In the genomic region with DNA sequence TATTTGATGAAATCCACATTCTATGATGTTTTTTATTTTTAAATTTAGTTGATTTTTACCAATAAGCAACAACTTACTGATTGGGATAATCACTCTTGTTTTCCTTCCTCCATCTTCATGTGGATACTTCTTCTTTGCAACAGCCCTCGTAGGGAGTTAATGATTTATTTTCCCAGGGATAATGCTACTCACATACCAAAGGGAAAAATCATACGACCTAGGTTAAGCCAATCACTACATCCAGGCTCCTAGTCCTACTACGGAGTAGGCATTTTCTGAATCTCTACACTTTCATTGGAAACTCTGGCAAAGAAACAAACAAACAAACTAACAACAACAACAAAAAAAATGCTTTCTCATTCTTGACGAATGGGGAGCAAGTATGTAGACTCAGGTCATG, we compare ENCODE assay signal across 19 cellular contexts.
DNase-seq lines count a peak whose midpoint lies in the region; ATAC-seq, FAIRE-seq and TF ChIP-seq lines count a peak whose summit lies in the region.
"Had no signal": no experiment of that assay in that cellular context is flagged by ENCODE, and none has a peak within 500 bp of the region (broad histone marks: within the 10 kb centered on the region; RNA-seq: fewer than 3 reads in every experiment).

No MANE protein-coding gene starts in this region.

- no peaks in the 10 kb centered on the region for H3K4me1 ChIP-seq in astrocyte (ENCODE audit: insufficient read depth, low read length)
- H3K4me1 ChIP-seq: A549, Caco-2 had no signal

- TF ChIP-seq CTCF in Calu3 (IDR thresholded peaks at IDR 0.05; ENCODE audit: unreplicated experiment) (no peak), astrocyte (IDR thresholded peaks at IDR 0.05; ENCODE audit: insufficient read depth, low read depth, low read length) (no peak)
- no peak for TF ChIP-seq CTCF in CD4-positive, alpha-beta T cell (IDR thresholded peaks at IDR 0.05)

- intact Hi-C loops in Calu3 (cut with micrococcal nuclease; ENCODE audit: unreplicated experiment): no loop called here
- intact Hi-C loops in CD4-positive, alpha-beta T cell (cut with DNase I, micrococcal nuclease): no loop called here
- intact Hi-C loops in activated CD4-positive, alpha-beta T cell treated with anti-CD3 and anti-CD28 coated beads for 36 hours (cut with DNase I, micrococcal nuclease): loop anchor here (10.0 kb wide), 3 partner anchors 65 to 615 kb away; no protein-coding TSS in a partner anchor

- peak overlapping the region; percentile 61 for H3K27ac ChIP-seq in astrocyte (ENCODE audit: low read depth, low read length)
- H3K27ac ChIP-seq in CD4-positive, alpha-beta T cell (ENCODE audit: low read depth, low read length): no peak overlapping the region
- H3K27ac ChIP-seq: A549, HL-60 had no signal

- no peak for FAIRE-seq in astrocyte (lab: Jason Lieb, UNC)
- FAIRE-seq: A549, GM19239 had no signal

- no peaks in the 10 kb centered on the region for H4K20me1 ChIP-seq in astrocyte (ENCODE audit: insufficient read depth, low read length)

- no peaks in the 10 kb centered on the region for H3K27me3 Mint-ChIP-seq in Calu3 (ENCODE audit: unreplicated experiment)
- H3K27me3 Mint-ChIP-seq in astrocyte (ENCODE audit: low read depth, unreplicated experiment): no peaks in the 10 kb centered on the region
- H3K27me3 Mint-ChIP-seq in CD4-positive, alpha-beta T cell: no peaks in the 10 kb centered on the region
- no peaks in the 10 kb centered on the region for H3K27me3 Mint-ChIP-seq in activated CD4-positive, alpha-beta T cell treated with anti-CD3 and anti-CD28 coated beads for 36 hours
- H3K27me3 Mint-ChIP-seq: CD8-positive, alpha-beta memory T cell had no signal

- CTCF ChIA-PET in Calu3 (lab: Charles Lee): no interaction called here
- CTCF ChIA-PET in CD4-positive, alpha-beta T cell (lab: Charles Lee): no interaction called here
- CTCF ChIA-PET in activated CD4-positive, alpha-beta T cell treated with anti-CD3 and anti-CD28 coated beads for 36 hours (lab: Charles Lee): interaction anchor here (0.5 kb wide), 1 partner anchor 11 kb away, joined by 3 read pairs; no protein-coding TSS in a partner anchor

- peak; percentile 80 for DNase-seq in ACHN
- no peak for DNase-seq in Calu3
- DNase-seq in astrocyte (ENCODE audit: low read depth): no peak
- DNase-seq in kidney tubule cell (ENCODE audit: low spot score): peak; percentile 82
- no peak for DNase-seq in CD4-positive, alpha-beta T cell
- no peak for DNase-seq in activated CD4-positive, alpha-beta T cell treated with anti-CD3 and anti-CD28 coated beads for 36 hours
- no peak for DNase-seq in HUDEP-2 (lab: John Stamatoyannopoulos, UW; ENCODE audit: unreplicated experiment in 76 of 76)
- DNase-seq: Caco-2; CD8-positive, alpha-beta memory T cell; DMS 273 treated with DMSO at 0.1 percent for 48 hours; DND-41; GF-D8; IMR-90; KBM-7 had no signal

- H3K4me3 Mint-ChIP-seq in Calu3 (ENCODE audit: low read depth, unreplicated experiment) (no peak overlapping the region), astrocyte (ENCODE audit: unreplicated experiment) (no peak overlapping the region)
- H3K4me3 Mint-ChIP-seq in CD4-positive, alpha-beta T cell: no peak overlapping the region
- H3K4me3 Mint-ChIP-seq in activated CD4-positive, alpha-beta T cell treated with anti-CD3 and anti-CD28 coated beads for 36 hours: no peak overlapping the region
- H3K4me3 Mint-ChIP-seq: CD14-positive monocyte; CD8-positive, alpha-beta memory T cell had no signal

- no peak overlapping the region for H2AFZ ChIP-seq in astrocyte (ENCODE audit: low read depth, low read length)

- no TSS peak for BruUV-seq in Calu3 (replicated peaks; lab: Mats Ljungman, UMichigan)

- no peak for ATAC-seq in CD4-positive, alpha-beta T cell (ENCODE audit: poor library complexity)
- no peak for ATAC-seq in activated CD4-positive, alpha-beta T cell treated with anti-CD3 and anti-CD28 coated beads for 36 hours
- ATAC-seq: A549, HCT116 had no signal

- H3K9ac ChIP-seq in astrocyte (ENCODE audit: low read length): no peak overlapping the region

- H3K4me2 ChIP-seq in astrocyte (ENCODE audit: low read length): no peak overlapping the region
- H3K4me2 ChIP-seq: A549 had no signal

- in situ Hi-C loops in ACHN (cut with HindIII; ENCODE audit: low pct_ligation_motif_present, low pct_unique_long_range_greater_than_20kb, low sequenced_read_pairs): no loop called here

- H3K9me3 ChIP-seq in astrocyte (ENCODE audit: insufficient read depth, low read depth, low read length): no peaks in the 10 kb centered on the region
- H3K9me3 ChIP-seq in CD4-positive, alpha-beta T cell (ENCODE audit: control insufficient read depth, low read length): no peaks in the 10 kb centered on the region
- H3K9me3 ChIP-seq: A549, Caco-2 had no signal

- no peaks in the 10 kb centered on the region for H3K27me3 ChIP-seq in astrocyte (ENCODE audit: insufficient read depth, low read length)
- no peaks in the 10 kb centered on the region for H3K27me3 ChIP-seq in CD4-positive, alpha-beta T cell (ENCODE audit: control insufficient read depth, insufficient read depth, low read length)

- peaks cover 2% of the 10 kb centered on the region for H3K9me3 Mint-ChIP-seq in Calu3 (ENCODE audit: low read depth, unreplicated experiment)
- no peaks in the 10 kb centered on the region for H3K9me3 Mint-ChIP-seq in astrocyte (ENCODE audit: unreplicated experiment)
- H3K9me3 Mint-ChIP-seq in CD4-positive, alpha-beta T cell: no peaks in the 10 kb centered on the region
- peaks cover 1% of the 10 kb centered on the region for H3K9me3 Mint-ChIP-seq in activated CD4-positive, alpha-beta T cell treated with anti-CD3 and anti-CD28 coated beads for 36 hours (ENCODE audit: low read depth)

- no peak overlapping the region for H3K4me3 ChIP-seq in astrocyte (ENCODE audit: insufficient read depth, low read depth, low read length)
- H3K4me3 ChIP-seq: A549 had no signal

- H3K79me2 ChIP-seq in astrocyte (ENCODE audit: insufficient read depth, low read length): no peaks in the 10 kb centered on the region

- no peaks in the 10 kb centered on the region for H3K36me3 ChIP-seq in astrocyte (ENCODE audit: insufficient read depth, low read length)

- H3K36me3 Mint-ChIP-seq in Calu3 (ENCODE audit: insufficient read depth, unreplicated experiment): no peaks in the 10 kb centered on the region
- H3K36me3 Mint-ChIP-seq in astrocyte (ENCODE audit: low read depth, unreplicated experiment): no peaks in the 10 kb centered on the region
- H3K36me3 Mint-ChIP-seq in CD4-positive, alpha-beta T cell (ENCODE audit: low read depth): no peaks in the 10 kb centered on the region
- H3K36me3 Mint-ChIP-seq in activated CD4-positive, alpha-beta T cell treated with anti-CD3 and anti-CD28 coated beads for 36 hours (ENCODE audit: low read depth): no peaks in the 10 kb centered on the region
- H3K36me3 Mint-ChIP-seq: CD14-positive monocyte; CD8-positive, alpha-beta memory T cell had no signal

- POLR2A ChIA-PET in CD4-positive, alpha-beta T cell (lab: Charles Lee): no interaction called here
- POLR2A ChIA-PET in activated CD4-positive, alpha-beta T cell treated with anti-CD3 and anti-CD28 coated beads for 36 hours (lab: Charles Lee): no interaction called here

- H3K27ac Mint-ChIP-seq in Calu3 (ENCODE audit: unreplicated experiment) (peak overlapping the region; percentile 42), astrocyte (ENCODE audit: unreplicated experiment) (peak overlapping the region; percentile 91)
- H3K27ac Mint-ChIP-seq in CD4-positive, alpha-beta T cell: no peak overlapping the region
- H3K27ac Mint-ChIP-seq in activated CD4-positive, alpha-beta T cell treated with anti-CD3 and anti-CD28 coated beads for 36 hours: no peak overlapping the region
- H3K27ac Mint-ChIP-seq: CD14-positive monocyte; CD8-positive, alpha-beta memory T cell had no signal

- H3K4me1 Mint-ChIP-seq in Calu3 (ENCODE audit: low read depth, unreplicated experiment) (peaks cover 15% of the 10 kb centered on the region), astrocyte (ENCODE audit: low read depth, unreplicated experiment) (peaks cover 15% of the 10 kb centered on the region)
- H3K4me1 Mint-ChIP-seq in CD4-positive, alpha-beta T cell (ENCODE audit: low read depth): no peaks in the 10 kb centered on the region
- H3K4me1 Mint-ChIP-seq in activated CD4-positive, alpha-beta T cell treated with anti-CD3 and anti-CD28 coated beads for 36 hours: no peaks in the 10 kb centered on the region
- H3K4me1 Mint-ChIP-seq: CD14-positive monocyte; CD8-positive, alpha-beta memory T cell had no signal

Comparison
In these comparisons a context has a peak if more than half of its experiments do, and no peak if none do; other contexts are left out.
1. DNase-seq: peak in ACHN (single experiment) and kidney tubule cell (single experiment); none in Calu3 (single experiment), astrocyte (single experiment), CD4-positive, alpha-beta T cell (0 of 10), activated CD4-positive, alpha-beta T cell treated with anti-CD3 and anti-CD28 coated beads for 36 hours (single experiment) and HUDEP-2 (0 of 76).
2. H3K27ac Mint-ChIP-seq: peak in Calu3 (single experiment) and astrocyte (single experiment); none in CD4-positive, alpha-beta T cell (single experiment) and activated CD4-positive, alpha-beta T cell treated with anti-CD3 and anti-CD28 coated beads for 36 hours (single experiment).
3. intact Hi-C loops: an anchor here in activated CD4-positive, alpha-beta T cell treated with anti-CD3 and anti-CD28 coated beads for 36 hours (10.0 kb wide); none called in Calu3 and CD4-positive, alpha-beta T cell.